In the genomic region with DNA sequence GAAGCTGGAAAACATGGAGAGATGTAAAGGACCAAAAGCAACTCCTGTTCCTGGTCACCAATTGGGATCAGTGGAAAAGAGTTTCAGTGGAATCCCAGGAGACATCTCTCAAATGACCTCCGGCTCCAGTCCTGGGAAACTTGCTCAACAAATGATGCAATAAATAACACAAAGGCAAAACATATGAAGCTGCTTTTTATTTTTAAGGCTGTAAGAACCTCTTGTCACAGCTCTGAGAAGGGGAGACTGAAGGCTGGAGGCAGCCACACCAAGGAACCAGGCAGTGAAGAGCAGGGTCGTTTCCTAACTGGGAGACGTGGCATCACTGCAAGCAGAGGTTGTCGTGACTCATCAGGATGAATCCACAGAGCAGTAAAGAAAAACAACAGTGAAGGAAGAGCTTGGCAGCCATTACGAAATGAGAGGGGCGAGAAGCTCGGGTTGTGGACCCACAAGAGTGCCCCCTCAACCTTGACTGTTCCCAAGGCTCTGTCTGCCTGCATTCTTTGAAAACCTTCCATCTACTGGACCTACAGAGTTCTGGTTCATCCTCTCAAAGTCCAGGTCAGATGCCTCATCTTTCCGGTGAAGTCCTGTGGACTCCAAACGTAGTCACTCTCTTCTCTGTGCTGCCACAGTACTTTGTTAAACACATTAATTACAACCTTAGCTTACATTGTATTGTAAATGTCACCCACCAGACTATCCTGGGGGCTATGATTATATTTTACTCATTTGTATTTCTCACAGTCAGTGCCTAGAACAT, we compare ENCODE assay signal across 9 cellular contexts. TPM values are rescaled to one million over a fixed set of nuclear protein-coding genes. Genes with fewer than 3 reads are reported as not detected.
DNase-seq lines count a peak whose midpoint lies in the region; ATAC-seq and TF ChIP-seq lines count a peak whose summit lies in the region.
"Had no signal": no experiment of that assay in that cellular context is flagged by ENCODE, and none has a peak within 500 bp of the region (broad histone marks: within the 10 kb centered on the region; RNA-seq: fewer than 3 reads in every experiment).

No MANE protein-coding gene starts in this region.

- ATAC-seq in Right ventricle myocardium inferior (peak; percentile 69), lung (ENCODE audit: insufficient read depth, low FRiP score) (peak; percentile 44), HG02642 (IDR thresholded peaks at IDR 0.05; ENCODE audit: poor library complexity, unreplicated experiment) (no peak), GM18861 (IDR thresholded peaks at IDR 0.05; ENCODE audit: unreplicated experiment) (no peak)

- intact Hi-C loops in Right ventricle myocardium inferior (cut with DNase I) (loop anchor here (2.0 kb wide), 1 partner anchor 17 kb away; no protein-coding TSS in a partner anchor), cardiac septum (cut with DNase I) (loop anchor here (5.0 kb wide), 1 partner anchor 37 kb away; no protein-coding TSS in a partner anchor), MCF 10A (cut with micrococcal nuclease) (loop anchor here (2.0 kb wide), 2 partner anchors 13 to 15 kb away; no protein-coding TSS in a partner anchor)

- peaks cover 0 to 1% of the 10 kb centered on the region in 2 donors for H3K36me3 ChIP-seq in lung (ENCODE audit: control insufficient read depth in 2 of 2, insufficient read depth in 2 of 2, low read length in 2 of 2)

- BruUV-seq in MCF 10A (replicated peaks; lab: Mats Ljungman, UMichigan), result TSS peak; percentile 50

- DNase-seq in Right ventricle myocardium inferior (ENCODE audit: missing footprints) (no peak), cardiac septum (ENCODE audit: low spot score) (no peak), MCF 10A (ENCODE audit: unreplicated experiment) (peak; percentile 84), lung (ENCODE audit: low spot score) (no peak), NCI-H510A treated with DMSO at 0.1 percent for 48 hours (lab: John Stamatoyannopoulos, UW) (no peak), NCI-H1105 (lab: John Stamatoyannopoulos, UW) (no peak)
- DNase-seq: DND-41 had no signal

- H3K27me3 Mint-ChIP-seq in MCF 10A (ENCODE audit: insufficient read depth, unreplicated experiment), result no peaks in the 10 kb centered on the region

- peak overlapping the region; percentile 91 for H3K27ac Mint-ChIP-seq in MCF 10A (ENCODE audit: low read depth, unreplicated experiment)

- peak overlapping the region; percentile 65 to 84 for H3K27ac ChIP-seq in lung (ENCODE audit: low read depth in 1 of 2, low read length in 1 of 2)

- TF ChIP-seq CTCF in MCF 10A (IDR thresholded peaks at IDR 0.05; ENCODE audit: unreplicated experiment) (no peak), lung (IDR thresholded peaks at IDR 0.05; ENCODE audit: control extremely low read depth, extremely low read depth) (no peak)

- no peak overlapping the region for H3K4me3 ChIP-seq in lung

- POLR2A ChIA-PET in MCF 10A (lab: Yijun Ruan, JAX), result interaction anchor here (0.6 to 4.6 kb wide), 13 partner anchors 10 to 1398 kb away, joined by 3 to 37 read pairs (median 4); partner anchors contain the start of gene JAK1

- WGBS in lung, 2 donors, result 47 to 65% methylated on average over 9 of the region's 9 CpGs

- H3K27me3 ChIP-seq in lung (ENCODE audit: control insufficient read depth, insufficient read depth), result no peaks in the 10 kb centered on the region

- H3K9me3 Mint-ChIP-seq in MCF 10A (ENCODE audit: unreplicated experiment), result no peaks in the 10 kb centered on the region

- H3K4me1 Mint-ChIP-seq in MCF 10A (ENCODE audit: insufficient read depth, unreplicated experiment), result peaks cover 35% of the 10 kb centered on the region

- H3K36me3 Mint-ChIP-seq in MCF 10A (ENCODE audit: insufficient read depth, unreplicated experiment), result peaks cover 8% of the 10 kb centered on the region

- peaks cover 9 to 11% of the 10 kb centered on the region in 2 donors for H3K4me1 ChIP-seq in lung (ENCODE audit: control insufficient read depth in 2 of 2, insufficient read depth in 2 of 2, low read length in 2 of 2)

- CTCF ChIA-PET in MCF 10A (lab: Yijun Ruan, JAX), result interaction anchor here (0.6 to 1.0 kb wide), 5 partner anchors 13 to 574 kb away, joined by 3 read pairs; no protein-coding TSS in a partner anchor

- H3K9me3 ChIP-seq in lung (ENCODE audit: control insufficient read depth in 2 of 2, insufficient read depth in 1 of 2, low read length in 1 of 2), result no peaks in the 10 kb centered on the region

- no peak overlapping the region for H3K4me3 Mint-ChIP-seq in MCF 10A (ENCODE audit: unreplicated experiment)

RNA-seq across cellular contexts. Expression of gene JAK1, which starts 32.1 kb away (rescaled TPM):
- total RNA-seq in Right ventricle myocardium inferior, result 87.3 TPM
- 76.4 TPM for total RNA-seq in cardiac septum
- 73.1 and 80.0 TPM in 2 replicates for total RNA-seq in MCF 10A (2022)
- 100 to 1,000 TPM; 145 to 162 TPM for total RNA-seq in lung
- 10 to 100 TPM; 26.7 to 87.1 TPM for polyA plus RNA-seq in lung

Comparison
In these comparisons a context has a peak if more than half of its experiments do, and no peak if none do; other contexts are left out.
1. ATAC-seq: peak in Right ventricle myocardium inferior (single experiment) and lung (single experiment); none in HG02642 (single experiment) and GM18861 (single experiment).